ENCODE assay signal across 9 cellular contexts in the genomic region with DNA sequence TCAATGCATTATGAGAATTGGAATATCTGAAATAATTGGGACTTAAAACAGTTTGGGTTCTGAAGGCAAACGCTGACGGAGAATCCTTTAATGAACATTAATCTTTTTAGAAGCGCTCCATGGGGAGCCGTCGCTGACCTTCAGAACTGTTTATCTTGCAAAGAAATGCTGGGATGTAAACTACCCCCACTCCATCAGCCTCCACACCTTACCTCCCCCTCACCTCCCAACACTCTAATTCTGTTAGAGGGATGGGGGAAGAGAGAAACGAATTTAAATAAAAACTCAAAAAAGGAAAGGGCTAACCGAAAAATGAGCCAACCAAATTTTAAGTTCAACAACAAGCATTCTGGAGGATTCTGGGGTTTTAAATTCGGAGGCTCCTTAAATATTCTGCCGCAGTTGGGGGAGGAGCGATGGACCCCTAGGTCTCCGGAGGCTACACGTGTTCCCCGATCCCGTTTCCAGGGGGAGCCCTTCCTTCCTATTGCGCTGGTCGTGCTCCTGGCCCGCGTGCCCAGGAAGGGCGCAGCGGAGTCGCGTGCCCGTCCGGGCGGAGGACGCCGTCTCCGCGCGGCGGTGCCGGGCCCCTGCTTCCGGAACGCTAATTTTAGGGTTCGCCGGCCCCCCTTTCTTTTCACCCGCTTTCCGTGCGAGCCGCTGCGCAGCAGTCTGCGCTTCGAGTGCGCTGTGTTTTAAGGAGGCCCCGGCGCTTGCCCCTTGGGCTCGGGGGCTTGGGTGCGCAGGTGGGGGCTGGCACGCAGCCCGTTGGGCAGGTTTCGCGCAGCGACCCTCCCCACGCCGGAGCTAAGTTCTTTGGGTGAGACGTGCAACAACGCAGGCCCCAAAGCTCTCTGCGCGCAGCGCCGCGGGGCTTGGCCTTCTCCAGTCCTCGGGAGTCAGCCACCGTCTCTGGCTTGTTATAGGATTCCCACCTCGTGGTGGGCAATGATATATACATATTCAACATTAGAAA. TPM values are rescaled to one million over a fixed set of nuclear protein-coding genes. Genes with fewer than 3 reads are reported as not detected.
A peak's percentile ranks its signal among the peaks of the same experiment; 100 is the strongest.
DNase-seq lines count a peak whose midpoint lies in the region; ATAC-seq and TF ChIP-seq lines count a peak whose summit lies in the region.
"Had no signal": no experiment of that assay in that cellular context is flagged by ENCODE, and none has a peak within 500 bp of the region (broad histone marks: within the 10 kb centered on the region; RNA-seq: fewer than 3 reads in every experiment).

No MANE protein-coding gene starts in this region.

- DNase-seq in Ammon's horn (ENCODE audit: low spot score) (peak; percentile 76), LHCN-M2 (ENCODE audit: low read depth) (peak; percentile 61), dorsolateral prefrontal cortex (peak; percentile 45 to 76 (median 70)), left kidney (ENCODE audit: low read depth, low spot score) (peak; percentile 81)
- peak; percentile 34 for DNase-seq in activated CD4-positive, CD25-positive, alpha-beta regulatory T cell treated with anti-CD3 and anti-CD28 coated beads, Interleukin-2, amount 50 U/mL, for 72 hours
- peak; percentile 21 for DNase-seq in stimulated activated CD8-positive, alpha-beta memory T cell treated with anti-CD3 and anti-CD28 coated beads, Interleukin-12 subunit alpha, Interleukin-12 subunit beta, amount 100 ng/mL, for 4 hours (ENCODE audit: low read depth)

- H3K27ac ChIP-seq in dorsolateral prefrontal cortex, result peak overlapping the region; percentile 40 to 100 (median 96)

- peak overlapping the region; percentile 30 to 86 (median 73) for H3K4me3 ChIP-seq in dorsolateral prefrontal cortex
- H3K4me3 ChIP-seq: HAP-1 had no signal

- ATAC-seq in GM18868 (IDR thresholded peaks at IDR 0.05; ENCODE audit: unreplicated experiment) (peak; percentile 53), GM21576 (IDR thresholded peaks at IDR 0.05; ENCODE audit: unreplicated experiment) (no peak)

- TF ChIP-seq CTCF in dorsolateral prefrontal cortex (IDR thresholded peaks at IDR 0.05 in 54 of 56, conservative IDR thresholded peaks at IDR 0.05 in 2 of 56; ENCODE audit: low read depth in 1 of 56, partially characterized antibody in 56 of 56), result peak in 48 of 56 donors; percentile 9 to 65 (median 42)

- intact Hi-C loops in dorsolateral prefrontal cortex (cut with DNase I), result loop anchor here in 1 of 2 donors (1.0 kb wide), 1 partner anchor 155 kb away; a partner anchor contains a TSS

- no peaks in the 10 kb centered on the region for H3K27me3 ChIP-seq in dorsolateral prefrontal cortex

RNA-seq across cellular contexts. Expression of a gene that starts 43.8 kb away (rescaled TPM):
- 2.9 and 6.2 TPM in 2 replicates for total RNA-seq in LHCN-M2 (2014; rRNA removed)
- polyA plus RNA-seq in LHCN-M2 (2012), result 3.1 TPM
- 100 to 1,000 TPM; 149 to 406 (median 315) TPM for total RNA-seq in dorsolateral prefrontal cortex

Comparison
In these comparisons a context has a peak if more than half of its experiments do, and no peak if none do; other contexts are left out.
1. DNase-seq: peak in every context shown above with its lines; median percentile 81 in left kidney; 76 in Ammon's horn; 70 in dorsolateral prefrontal cortex; 61 in LHCN-M2; 34 in activated CD4-positive, CD25-positive, alpha-beta regulatory T cell treated with anti-CD3 and anti-CD28 coated beads, Interleukin-2, amount 50 U/mL, for 72 hours; 21 in stimulated activated CD8-positive, alpha-beta memory T cell treated with anti-CD3 and anti-CD28 coated beads, Interleukin-12 subunit alpha, Interleukin-12 subunit beta, amount 100 ng/mL, for 4 hours.
2. RNA of a gene that starts 43.8 kb away (total RNA-seq): 149 to 406 TPM in dorsolateral prefrontal cortex; 2.9 to 6.2 TPM in LHCN-M2; every median in the first group is over 10 times any median in the second.